ENCODE assay signal across 12 cellular contexts in genomic region chr6:23176883-23177282, GRCh38.
DNase-seq lines count a peak whose midpoint lies in the region; ATAC-seq and TF ChIP-seq lines count a peak whose summit lies in the region.
"Had no signal": no experiment of that assay in that cellular context is flagged by ENCODE, and none has a peak within 500 bp of the region (broad histone marks: within the 10 kb centered on the region; RNA-seq: fewer than 3 reads in every experiment).

No MANE protein-coding gene starts in this region.

- peak; percentile 88 for TF ChIP-seq CTCF in BE2C (IDR thresholded peaks at IDR 0.05; ENCODE audit: low read depth, low read length)
- no peak for TF ChIP-seq CTCF in HEK293 (tag by site-specific recombination; IDR thresholded peaks at IDR 0.05)
- no peak for TF ChIP-seq CTCF in glutamatergic neuron (IDR thresholded peaks at IDR 0.05; ENCODE audit: partially characterized antibody, unreplicated experiment)
- TF ChIP-seq CTCF in Calu3 (IDR thresholded peaks at IDR 0.05; ENCODE audit: unreplicated experiment) = no peak

- no peaks in the 10 kb centered on the region for H3K36me3 Mint-ChIP-seq in glutamatergic neuron (ENCODE audit: unreplicated experiment)
- H3K36me3 Mint-ChIP-seq in Calu3 (ENCODE audit: insufficient read depth, unreplicated experiment) = no peaks in the 10 kb centered on the region

- ATAC-seq in HG03045 (IDR thresholded peaks at IDR 0.05; ENCODE audit: unreplicated experiment) = no peak
- ATAC-seq: foreskin keratinocyte; stimulated activated naive CD8-positive, alpha-beta T cell treated with anti-CD3 and anti-CD28 coated beads, Interleukin-15, Interleukin-2, amounts not matched to agents 100 U/mL and 50 U/mL, for 24 hours had no signal

- DNase-seq in BE2C (peak; percentile 91), NCI-H69 (lab: John Stamatoyannopoulos, UW) (peak; percentile 47), glutamatergic neuron (peak; percentile 15), hypothalamus (lab: John Stamatoyannopoulos, UW) (no peak), Calu3 (no peak)
- DNase-seq in activated naive CD4-positive, alpha-beta T cell treated with Interleukin-2 at 50 U/mL for 16 hours = no peak
- DNase-seq: foreskin keratinocyte; stimulated activated CD4-positive, alpha-beta T cell treated with anti-CD3 and anti-CD28 coated beads, Interleukin-4, amount 100 ng/mL, for 24 hours; stimulated activated naive CD8-positive, alpha-beta T cell treated with anti-CD3 and anti-CD28 coated beads, Interleukin-15, Interleukin-2, amounts not matched to agents 100 U/mL and 50 U/mL, for 24 hours had no signal

- CTCF ChIA-PET in HEK293 (lab: Yijun Ruan, JAX) = interaction anchor here (0.7 kb wide), 1 partner anchor 1125 kb away, joined by 3 read pairs; no protein-coding TSS in a partner anchor
- CTCF ChIA-PET in Calu3 (lab: Charles Lee) = interaction anchor here (0.6 kb wide), 2 partner anchors 751 to 982 kb away, joined by 4 to 5 read pairs; no protein-coding TSS in a partner anchor

- H3K4me1 ChIP-seq in BE2C (peaks cover 37% of the 10 kb centered on the region), HEK293 (ENCODE audit: control insufficient read depth, insufficient read depth, low read length) (peaks cover 6% of the 10 kb centered on the region)

- H3K9me3 ChIP-seq in BE2C = no peaks in the 10 kb centered on the region
- H3K9me3 ChIP-seq in HEK293 (ENCODE audit: control insufficient read depth, insufficient read depth, low read depth, low read length) = no peaks in the 10 kb centered on the region
- H3K9me3 ChIP-seq: BLaER1 treated with 17β-estradiol and CSF1 and Interleukin-3, amounts not matched to agents 10 nM and 100 nM had no signal

- POLR2A ChIA-PET in HEK293 (lab: Yijun Ruan, JAX) = no interaction called here

- H3K27ac Mint-ChIP-seq in glutamatergic neuron (ENCODE audit: unreplicated experiment) (peak overlapping the region; percentile 59), Calu3 (ENCODE audit: unreplicated experiment) (no peak overlapping the region)

- H3K27me3 ChIP-seq in BE2C = no peaks in the 10 kb centered on the region
- H3K27me3 ChIP-seq: BLaER1 treated with 17β-estradiol and CSF1 and Interleukin-3, amounts not matched to agents 10 nM and 100 nM; foreskin keratinocyte had no signal

- peak overlapping the region; percentile 70 for H3K4me3 ChIP-seq in BE2C (ENCODE audit: low read depth, low read length)
- no peak overlapping the region for H3K4me3 ChIP-seq in HEK293 (ENCODE audit: low read depth, low read length)
- H3K4me3 ChIP-seq: BLaER1 treated with 17β-estradiol and CSF1 and Interleukin-3, amounts not matched to agents 10 nM and 100 nM had no signal

- H3K27ac ChIP-seq in HEK293 (ENCODE audit: extremely low read depth, low read depth, low read length) = no peak overlapping the region
- H3K27ac ChIP-seq: BLaER1 treated with 17β-estradiol and CSF1 and Interleukin-3, amounts not matched to agents 10 nM and 100 nM; foreskin keratinocyte had no signal

- H3K36me3 ChIP-seq in BE2C = no peaks in the 10 kb centered on the region
- H3K36me3 ChIP-seq in HEK293 (ENCODE audit: control insufficient read depth in 2 of 2, insufficient read depth in 1 of 2, low read length in 2 of 2) = no peaks in the 10 kb centered on the region
- H3K36me3 ChIP-seq: BLaER1 treated with 17β-estradiol and CSF1 and Interleukin-3, amounts not matched to agents 10 nM and 100 nM had no signal

- no TSS peak for BruUV-seq in Calu3 (replicated peaks; lab: Mats Ljungman, UMichigan)

- peaks cover 10% of the 10 kb centered on the region for H3K9me3 Mint-ChIP-seq in glutamatergic neuron (ENCODE audit: unreplicated experiment)
- H3K9me3 Mint-ChIP-seq in Calu3 (ENCODE audit: low read depth, unreplicated experiment) = peaks cover 6% of the 10 kb centered on the region

- H3K27me3 Mint-ChIP-seq in glutamatergic neuron (ENCODE audit: unreplicated experiment) = peaks cover 7% of the 10 kb centered on the region
- no peaks in the 10 kb centered on the region for H3K27me3 Mint-ChIP-seq in Calu3 (ENCODE audit: unreplicated experiment)

- intact Hi-C loops in Calu3 (cut with micrococcal nuclease; ENCODE audit: unreplicated experiment) = no loop called here

- H3K4me3 Mint-ChIP-seq in glutamatergic neuron (ENCODE audit: unreplicated experiment) = no peak overlapping the region
- no peak overlapping the region for H3K4me3 Mint-ChIP-seq in Calu3 (ENCODE audit: low read depth, unreplicated experiment)

- H3K4me1 Mint-ChIP-seq in glutamatergic neuron (ENCODE audit: low read depth, unreplicated experiment) (peaks cover 36% of the 10 kb centered on the region), Calu3 (ENCODE audit: low read depth, unreplicated experiment) (peaks cover 16% of the 10 kb centered on the region)

TF ChIP-seq in HEK293, 187 proteins besides CTCF, POLR2A, EP300 and RAD21:
- peak; percentile 60 for TF ChIP-seq SETDB1 (IDR thresholded peaks at IDR 0.05; ENCODE audit: insufficient read length, low read length)
- no peak for TF ChIP-seq GLIS2 (tag by site-specific recombination; IDR thresholded peaks at IDR 0.05)
- TF ChIP-seq ZNF654 (tag by site-specific recombination; IDR thresholded peaks at IDR 0.05; ENCODE audit: low read depth) = 0 out of 2 replicates have a peak, but pooled peaks have one; percentile 13

Comparison
In these comparisons a context has a peak if more than half of its experiments do, and no peak if none do; other contexts are left out.
1. DNase-seq: peak in BE2C (single experiment), NCI-H69 (single experiment) and glutamatergic neuron (single experiment); none in activated naive CD4-positive, alpha-beta T cell treated with Interleukin-2 at 50 U/mL for 16 hours (single experiment), hypothalamus (0 of 51) and Calu3 (single experiment).